In genomic region chr3:133893683-133894333, GRCh38 we compare ENCODE assay signal across 13 cellular contexts. TPM values are rescaled to one million over a fixed set of nuclear protein-coding genes. Genes with fewer than 3 reads are reported as not detected.
DNase-seq lines count a peak whose midpoint lies in the region; ATAC-seq, FAIRE-seq and TF ChIP-seq lines count a peak whose summit lies in the region.
"Had no signal": no experiment of that assay in that cellular context is flagged by ENCODE, and none has a peak within 500 bp of the region (broad histone marks: within the 10 kb centered on the region; RNA-seq: fewer than 3 reads in every experiment).

No MANE protein-coding gene starts in this region.

- H3K4me3 Mint-ChIP-seq in astrocyte (ENCODE audit: unreplicated experiment) (peak overlapping the region; percentile 85), type B pancreatic cell (peak overlapping the region; percentile 79)

- H4K20me1 ChIP-seq in HepG2 (ENCODE audit: insufficient read depth, low read length) (no peaks in the 10 kb centered on the region), astrocyte (ENCODE audit: insufficient read depth, low read length) (peaks cover 7% of the 10 kb centered on the region)

- intact Hi-C loops in HepG2 (cut with micrococcal nuclease; ENCODE audit: unreplicated experiment) = no loop called here
- intact Hi-C loops in right lobe of liver (cut with DNase I) = no loop called here

- TF ChIP-seq EP300 in HepG2 (IDR thresholded peaks at IDR 0.05; ENCODE audit: low read depth in 2 of 2, low read length in 2 of 2) = no peak
- TF ChIP-seq EP300 in HepG2 (CRISPR knock-in tag; IDR thresholded peaks at IDR 0.05; ENCODE audit: borderline replicate concordance) = no peak

- H3K36me3 ChIP-seq in HepG2 (replicated peaks in 1 of 2; ENCODE audit: control insufficient read depth in 1 of 2, insufficient read depth in 2 of 2, low read length in 2 of 2) (no peaks in the 10 kb centered on the region), right lobe of liver (no peaks in the 10 kb centered on the region), astrocyte (ENCODE audit: insufficient read depth, low read length) (no peaks in the 10 kb centered on the region), HAP-1 (replicated peaks) (no peaks in the 10 kb centered on the region)

- H3K4me2 ChIP-seq in HepG2 (ENCODE audit: low read depth, low read length) = no peak overlapping the region
- peak overlapping the region; percentile 87 for H3K4me2 ChIP-seq in astrocyte (ENCODE audit: low read length)

- in situ Hi-C loops in HepG2 (cut with HindIII; ENCODE audit: extremely low pct_ligation_motif_present, low pct_unique_long_range_greater_than_20kb) (no loop called here), HAP-1 (cut with MboI; ENCODE audit: low sequenced_read_pairs) (no loop called here)

- POLR2A ChIA-PET in HepG2 (lab: Yijun Ruan, JAX) = no interaction called here

- H3K27ac ChIP-seq in HepG2 (ENCODE audit: extremely low read length, insufficient read depth, low read length) = no peak overlapping the region
- no peak overlapping the region for H3K27ac ChIP-seq in right lobe of liver
- no peak overlapping the region for H3K27ac ChIP-seq in astrocyte (ENCODE audit: low read depth, low read length)

- no peak overlapping the region for H3K27ac Mint-ChIP-seq in astrocyte (ENCODE audit: unreplicated experiment)
- H3K27ac Mint-ChIP-seq in type B pancreatic cell = no peak overlapping the region
- H3K27ac Mint-ChIP-seq: activated T-cell treated with anti-CD3 and anti-CD28 coated beads, Interleukin-2, amount 50 U/mL, for 72 hours had no signal

- BruUV-seq in HepG2 (replicated peaks; lab: Mats Ljungman, UMichigan) = no TSS peak

- FAIRE-seq in HepG2 (lab: Jason Lieb, UNC) (no peak), astrocyte (lab: Jason Lieb, UNC) (no peak)
- FAIRE-seq: colon had no signal

- no peaks in the 10 kb centered on the region for H3K9me3 Mint-ChIP-seq in astrocyte (ENCODE audit: unreplicated experiment)
- no peaks in the 10 kb centered on the region for H3K9me3 Mint-ChIP-seq in type B pancreatic cell
- H3K9me3 Mint-ChIP-seq: activated T-cell treated with anti-CD3 and anti-CD28 coated beads, Interleukin-2, amount 50 U/mL, for 72 hours had no signal

- no peak for TF ChIP-seq CTCF in HepG2 (CRISPR knock-in tag; IDR thresholded peaks at IDR 0.05)
- no peak for TF ChIP-seq CTCF in right lobe of liver (IDR thresholded peaks at IDR 0.05)
- TF ChIP-seq CTCF in astrocyte (IDR thresholded peaks at IDR 0.05; ENCODE audit: insufficient read depth, low read depth, low read length) = no peak
- TF ChIP-seq CTCF in type B pancreatic cell (conservative IDR thresholded peaks at IDR 0.05) = no peak

- DNase-seq in HepG2 (ENCODE audit: low spot score) = no peak
- DNase-seq in right lobe of liver = no peak
- DNase-seq in astrocyte (ENCODE audit: low read depth) = no peak
- no peak for DNase-seq in type B pancreatic cell (ENCODE audit: extremely low spot score, unreplicated experiment)
- DNase-seq in HAP-1 (ENCODE audit: low spot score in 2 of 2) = no peak
- DNase-seq in NCI-H748 treated with DMSO at 0.1 percent for 48 hours (lab: John Stamatoyannopoulos, UW) = no peak
- no peak for DNase-seq in cortex of kidney (lab: John Stamatoyannopoulos, UW)
- DNase-seq: activated T-cell treated with anti-CD3 and anti-CD28 coated beads, Interleukin-2, amount 50 U/mL, for 72 hours; Karpas-422; NCI-H446; T1000 had no signal

- no peak for TF ChIP-seq RAD21 in HepG2 (CRISPR knock-in tag; IDR thresholded peaks at IDR 0.05)

- no peaks in the 10 kb centered on the region for H3K79me2 ChIP-seq in HepG2 (ENCODE audit: insufficient read depth, low read length)
- no peaks in the 10 kb centered on the region for H3K79me2 ChIP-seq in astrocyte (ENCODE audit: insufficient read depth, low read length)

- peaks cover 19% of the 10 kb centered on the region for H3K27me3 Mint-ChIP-seq in astrocyte (ENCODE audit: low read depth, unreplicated experiment)
- peaks cover 36% of the 10 kb centered on the region for H3K27me3 Mint-ChIP-seq in type B pancreatic cell

- no peak overlapping the region for H2AFZ ChIP-seq in HepG2 (ENCODE audit: low read length)
- no peak overlapping the region for H2AFZ ChIP-seq in astrocyte (ENCODE audit: low read depth, low read length)

- H3K4me1 Mint-ChIP-seq in astrocyte (ENCODE audit: low read depth, unreplicated experiment) = peaks cover 20% of the 10 kb centered on the region
- H3K4me1 Mint-ChIP-seq in type B pancreatic cell (ENCODE audit: unreplicated experiment) = no peaks in the 10 kb centered on the region

- CTCF ChIA-PET in HepG2 (lab: Yijun Ruan, JAX; ENCODE audit: low intra/inter-chr PET ratio, low total read pairs) = no interaction called here

- H3K9me3 ChIP-seq in HepG2 (ENCODE audit: low read length) (no peaks in the 10 kb centered on the region), right lobe of liver (no peaks in the 10 kb centered on the region), astrocyte (ENCODE audit: insufficient read depth, low read depth, low read length) (no peaks in the 10 kb centered on the region), iPS-18c (ENCODE audit: control insufficient read depth, insufficient read depth, low read length) (no peaks in the 10 kb centered on the region), HAP-1 (no peaks in the 10 kb centered on the region)

- ATAC-seq in HepG2 = no peak; the same call in 2 of the 3 replicates
- ATAC-seq in right lobe of liver = no peak
- ATAC-seq: activated T-cell treated with anti-CD3 and anti-CD28 coated beads, Interleukin-2, amount 50 U/mL, for 72 hours had no signal

- H3K4me1 ChIP-seq in HepG2 (ENCODE audit: insufficient read depth, low read length) (no peaks in the 10 kb centered on the region), right lobe of liver (peaks cover 0 to 13% (median 0%) of the 10 kb centered on the region in 4 donors), astrocyte (ENCODE audit: insufficient read depth, low read length) (peaks cover 4% of the 10 kb centered on the region), HAP-1 (no peaks in the 10 kb centered on the region)

- WGBS in HepG2 (ENCODE audit: low lambda C conversion rate) = 22% methylated on average over 4 of the region's 6 CpGs
- 87% methylated on average over 4 of the region's 6 CpGs for WGBS in right lobe of liver (ENCODE audit: insufficient coverage, low coverage, low lambda C conversion rate, missing lambda C conversion rate)

- H3K27me3 ChIP-seq in HepG2 (ENCODE audit: control insufficient read depth in 1 of 2, insufficient read depth in 2 of 2, low read length in 2 of 2) = peaks cover 7 to 56% of the 10 kb centered on the region in 2 experiments; a peak in 4 of 5 replicates
- peaks cover 0 to 4% of the 10 kb centered on the region in 2 donors for H3K27me3 ChIP-seq in right lobe of liver
- peaks cover 35% of the 10 kb centered on the region for H3K27me3 ChIP-seq in astrocyte (ENCODE audit: insufficient read depth, low read length)
- H3K27me3 ChIP-seq in HAP-1 (ENCODE audit: low read depth) = no peaks in the 10 kb centered on the region

- TF ChIP-seq POLR2A in HepG2 (IDR thresholded peaks at IDR 0.05; ENCODE audit: insufficient read depth in 1 of 2, low read depth in 2 of 2, low read length in 2 of 2) (no peak), right lobe of liver (IDR thresholded peaks at IDR 0.05) (no peak)

- H3K4me3 ChIP-seq in HepG2 (replicated peaks in 1 of 3; ENCODE audit: insufficient read depth in 1 of 3, low read depth in 2 of 3, low read length in 3 of 3) = no peak overlapping the region
- H3K4me3 ChIP-seq in right lobe of liver = no peak overlapping the region
- no peak overlapping the region for H3K4me3 ChIP-seq in astrocyte (ENCODE audit: insufficient read depth, low read depth, low read length)
- H3K4me3 ChIP-seq in iPS-18c (ENCODE audit: insufficient read depth, low read depth, low read length) = peak overlapping the region; percentile 77
- H3K4me3 ChIP-seq in HAP-1 = no peak overlapping the region

- H3K9ac ChIP-seq in HepG2 (ENCODE audit: insufficient read depth, low read depth, low read length) (no peak overlapping the region), astrocyte (ENCODE audit: low read length) (no peak overlapping the region)

- H3K36me3 Mint-ChIP-seq in astrocyte (ENCODE audit: low read depth, unreplicated experiment) = peaks cover 5% of the 10 kb centered on the region
- no peaks in the 10 kb centered on the region for H3K36me3 Mint-ChIP-seq in type B pancreatic cell

TF ChIP-seq in HepG2, 621 proteins besides CTCF, POLR2A, EP300 and RAD21 (continues in another document):
- TF ChIP-seq ZNF317 (CRISPR knock-in tag; IDR thresholded peaks at IDR 0.05) = no peak

RNA-seq across cellular contexts. Expression of gene RAB6B, which starts 1.9 kb away (rescaled TPM):
- 0.17 TPM in 1 of 2 replicates, not detected in the other for total RNA-seq in HepG2 (2016; rRNA removed; fragmentation: Illumina TruSeq; extraction: Trizol)
- not detected in 2 replicates for total RNA-seq in HepG2 (2016; cell fraction: cytosol; rRNA removed; fragmentation: Illumina TruSeq; extraction: Trizol; ENCODE audit: low read depth)
- total RNA-seq in HepG2 (2016; cell fraction: insoluble cytoplasmic fraction; rRNA removed; fragmentation: Illumina TruSeq; extraction: Trizol) = 0.04 TPM in 1 of 2 replicates, not detected in the other
- 0.34 TPM in 1 of 2 replicates, not detected in the other for total RNA-seq in HepG2 (2016; cell fraction: membrane; rRNA removed; fragmentation: Illumina TruSeq; extraction: Trizol)
- total RNA-seq in HepG2 (2016; cell fraction: nucleus; rRNA removed; fragmentation: Illumina TruSeq; extraction: Trizol) = 0.44 TPM in 1 of 2 replicates, not detected in the other
- 0.16 and 0.29 TPM in 2 replicates for polyA plus RNA-seq in HepG2 (2011; rRNA removed)
- 0.35 and 0.36 TPM in 2 replicates for polyA plus RNA-seq in HepG2 (2011; cell fraction: cytosol; rRNA removed)
- polyA plus RNA-seq in HepG2 (2011; cell fraction: nucleus; rRNA removed) = 0.26 and 0.35 TPM in 2 replicates
- 0.40 and 1.0 TPM in 2 replicates for polyA plus RNA-seq in HepG2 (2012)
- 0.53 TPM in 1 of 2 replicates, not detected in the other for polyA plus RNA-seq in HepG2 (2016; cell fraction: cytosol; fragmentation: Illumina TruSeq; extraction: Trizol; ENCODE audit: low read depth)
- 0.39 TPM in 1 of 2 replicates, not detected in the other for polyA plus RNA-seq in HepG2 (2016; cell fraction: insoluble cytoplasmic fraction; fragmentation: Illumina TruSeq; extraction: Trizol; ENCODE audit: low read depth)
- 0.34 TPM in 1 of 2 replicates, not detected in the other for polyA plus RNA-seq in HepG2 (2016; cell fraction: membrane; fragmentation: Illumina TruSeq; extraction: Trizol; ENCODE audit: low read depth)
- polyA plus RNA-seq in HepG2 (2016; cell fraction: nucleus; fragmentation: Illumina TruSeq; extraction: Trizol; ENCODE audit: insufficient read depth, low read depth) = 0.11 TPM in 1 of 2 replicates, not detected in the other
- 2.0 TPM in 1 of 2 replicates, not detected in the other for polyA minus RNA-seq in HepG2 (2011; rRNA and poly(A)+ RNA removed; ENCODE audit: low replicate concordance)
- 0.49 TPM in 1 of 2 replicates, not detected in the other for polyA minus RNA-seq in HepG2 (2011; cell fraction: cytosol; rRNA and poly(A)+ RNA removed)
- polyA minus RNA-seq in HepG2 (2011; cell fraction: nucleus; rRNA and poly(A)+ RNA removed) = not detected in 2 replicates
- under 1 TPM; 0.09 to 0.60 (median 0.36) TPM for total RNA-seq in right lobe of liver
- 60.5 and 61.8 TPM in 2 replicates for total RNA-seq in astrocyte
- 21.2 and 48.2 TPM in 2 replicates for total RNA-seq in type B pancreatic cell (ENCODE audit: low replicate concordance)

Comparison
In these comparisons a context has a peak if more than half of its experiments do, and no peak if none do; other contexts are left out.
1. RNA of gene RAB6B, which starts 1.9 kb away (total RNA-seq): 60.5 to 61.8 TPM in astrocyte and 21.2 to 48.2 TPM in type B pancreatic cell; 0.09 to 0.60 TPM in right lobe of liver and 0.04 to 0.44 TPM in HepG2; every median in the first group is over 10 times any median in the second.